ENCODE assay signal across 23 cellular contexts in the genomic region with DNA sequence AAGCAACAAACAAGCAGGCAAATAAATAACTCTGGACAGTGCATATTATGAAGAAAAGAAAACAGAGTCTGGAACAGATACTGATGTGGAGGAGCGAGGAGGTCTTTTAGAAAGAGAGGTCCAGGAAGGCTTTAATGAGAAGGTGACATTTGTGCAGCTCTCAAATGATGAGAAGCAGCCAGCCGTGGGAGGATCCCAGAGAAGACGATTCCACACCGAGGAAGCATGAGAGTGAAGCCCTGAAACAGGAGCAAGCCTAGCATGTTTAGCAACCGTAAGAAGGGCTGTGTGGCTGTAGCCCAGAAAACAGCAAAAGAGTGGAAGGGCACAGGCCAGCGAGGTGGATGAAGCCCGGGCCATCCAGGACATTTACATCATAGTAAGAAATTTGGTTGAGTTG.
DNase-seq lines count a peak whose midpoint lies in the region; ATAC-seq and TF ChIP-seq lines count a peak whose summit lies in the region.
"Had no signal": no experiment of that assay in that cellular context is flagged by ENCODE, and none has a peak within 500 bp of the region (broad histone marks: within the 10 kb centered on the region; RNA-seq: fewer than 3 reads in every experiment).

No MANE protein-coding gene starts in this region.

- peaks cover 26% of the 10 kb centered on the region for H3F3A ChIP-seq in SK-N-SH (replicated peaks; ENCODE audit: insufficient read depth)

- TF ChIP-seq EP300 in SK-N-SH (IDR thresholded peaks at IDR 0.05; ENCODE audit: borderline replicate concordance in 1 of 2, low read depth in 1 of 2, low read length in 1 of 2), result no peak

- H3K4me3 ChIP-seq in SK-N-SH (ENCODE audit: low read depth in 2 of 2, low read length in 1 of 2) (no peak overlapping the region), mammary epithelial cell (replicated peaks in 1 of 3; ENCODE audit: insufficient read depth in 1 of 3, low read depth in 2 of 3, low read length in 3 of 3) (no peak overlapping the region), mesodermal cell (ENCODE audit: extremely low read depth, insufficient read depth, low read length, poor library complexity, severe bottlenecking) (no peak overlapping the region)
- H3K4me3 ChIP-seq: ascending aorta, left ventricle myocardium inferior, pancreas, spleen had no signal

- CTCF ChIA-PET in SK-N-SH (lab: Yijun Ruan, JAX), result interaction anchor here (2.4 kb wide), 1 partner anchor 101 kb away, joined by 11 read pairs; the partner anchor contains the start of gene OXTR
- CTCF ChIA-PET in mammary epithelial cell (lab: Charles Lee; ENCODE audit: low non-redundant PET), result no interaction called here

- 92% methylated on average over 7 of the region's 7 CpGs for WGBS in SK-N-SH (ENCODE audit: low lambda C conversion rate)
- 91% methylated on average over 7 of the region's 7 CpGs for WGBS in mammary epithelial cell (ENCODE audit: low coverage, missing lambda C conversion rate)
- WGBS in mesodermal cell (ENCODE audit: insufficient coverage in 2 of 2), 2 experiments, result 89 to 99% methylated on average over 5 to 6 of the region's 7 CpGs

- BruUV-seq in mammary epithelial cell (replicated peaks; lab: Mats Ljungman, UMichigan), result TSS peak; percentile 90

- H3K4me2 ChIP-seq in SK-N-SH (0 out of 2 replicates have a peak overlapping the region, but pooled peaks have one; percentile 7), mammary epithelial cell (ENCODE audit: insufficient read depth, low read depth, low read length) (peak overlapping the region; percentile 45)

- H3K27me3 ChIP-seq in SK-N-SH (ENCODE audit: insufficient read depth) (no peaks in the 10 kb centered on the region), mammary epithelial cell (ENCODE audit: insufficient read depth, low read length) (no peaks in the 10 kb centered on the region)
- H3K27me3 ChIP-seq: ascending aorta, pancreas, spleen had no signal

- ATAC-seq in SK-N-SH treated with all-trans-retinoic acid at 6 μM for 48 hours (no peak; the same call in 1 of the 3 replicates), GM18873 (IDR thresholded peaks at IDR 0.05; ENCODE audit: low FRiP score, unreplicated experiment) (no peak)
- ATAC-seq: natural killer cell, pancreas had no signal

- no peak for TF ChIP-seq RAD21 in SK-N-SH (IDR thresholded peaks at IDR 0.05; ENCODE audit: low read length)

- H3K36me3 ChIP-seq in SK-N-SH (replicated peaks in 1 of 2; ENCODE audit: control insufficient read depth in 1 of 2, insufficient read depth in 2 of 2, low read length in 1 of 2) (no peaks in the 10 kb centered on the region), mammary epithelial cell (ENCODE audit: insufficient read depth, low read length) (no peaks in the 10 kb centered on the region), mesodermal cell (ENCODE audit: control insufficient read depth, insufficient read depth, low read length) (no peaks in the 10 kb centered on the region)
- H3K36me3 ChIP-seq: ascending aorta, left ventricle myocardium inferior, pancreas, spleen had no signal

- POLR2A ChIA-PET in SK-N-SH (lab: Yijun Ruan, JAX), result no interaction called here

- H3K27ac ChIP-seq in SK-N-SH (ENCODE audit: low read depth in 2 of 2, low read length in 1 of 2), result peak overlapping the region; percentile 39 to 92; a peak in 3 of 4 replicates
- H3K27ac ChIP-seq in mammary epithelial cell (ENCODE audit: insufficient read depth, low read depth, low read length), result peak overlapping the region; percentile 85
- H3K27ac ChIP-seq in mesodermal cell (ENCODE audit: low read depth, low read length, severe bottlenecking), result peak overlapping the region; percentile 59
- H3K27ac ChIP-seq: 22Rv1, ascending aorta, left ventricle myocardium inferior, pancreas, spleen, VCaP had no signal

- H3K9me3 ChIP-seq in SK-N-SH (no peaks in the 10 kb centered on the region), mammary epithelial cell (replicated peaks; ENCODE audit: insufficient read depth, low read length) (no peaks in the 10 kb centered on the region), mesodermal cell (ENCODE audit: control insufficient read depth, low read length) (no peaks in the 10 kb centered on the region)
- H3K9me3 ChIP-seq: ascending aorta, left ventricle myocardium inferior, pancreas, spleen had no signal

- H3K79me2 ChIP-seq in SK-N-SH (ENCODE audit: insufficient read depth) (no peaks in the 10 kb centered on the region), mammary epithelial cell (ENCODE audit: insufficient read depth, low read length) (no peaks in the 10 kb centered on the region)

- TF ChIP-seq CTCF in SK-N-SH (IDR thresholded peaks at IDR 0.05) (no peak), mammary epithelial cell (conservative IDR thresholded peaks at IDR 0.05 in 1 of 2, IDR thresholded peaks at IDR 0.05 in 1 of 2; ENCODE audit: extremely low read depth in 1 of 2, insufficient read depth in 1 of 2, low read depth in 1 of 2, low read length in 2 of 2) (no peak)

- in situ Hi-C loops in mammary epithelial cell (cut with MboI; ENCODE audit: low sequenced_read_pairs in 2 of 2), result no loop called here

- peak overlapping the region; percentile 11; the same call in 1 of the 2 replicates for H3K9ac ChIP-seq in SK-N-SH
- peak overlapping the region; percentile 10 for H3K9ac ChIP-seq in mammary epithelial cell (ENCODE audit: insufficient read depth, low read length)

- no peak for DNase-seq in SK-N-SH
- DNase-seq in mammary epithelial cell, result no peak
- DNase-seq in NOMO-1 (lab: John Stamatoyannopoulos, UW; ENCODE audit: unreplicated experiment in 2 of 2), result no peak
- DNase-seq in stimulated activated CD4-positive, alpha-beta T cell treated with anti-CD3 and anti-CD28 coated beads, Interleukin-4, amount 100 ng/mL, for 24 hours, result no peak
- DNase-seq in NCI-H1092 (lab: John Stamatoyannopoulos, UW), result no peak
- DNase-seq: activated CD4-positive, alpha-beta T cell treated with anti-CD3 and anti-CD28 coated beads for 48 hours; activated gamma-delta T cell; activated naive CD8-positive, alpha-beta T cell treated with anti-CD3 and anti-CD28 coated beads, Interleukin-2, amount 10 ng/mL, durations not matched to agents 7 days and 5 days; activated T-cell treated with anti-CD3 and anti-CD28 coated beads, Interleukin-2, amount 50 U/mL, for 1 hour; CD4-positive, alpha-beta memory T cell; DMS 273 treated with DMSO at 0.1 percent for 48 hours; left ventricle myocardium inferior; natural killer cell; NCI-H2029 treated with DMSO at 0.1 percent for 48 hours; pancreas; retina; spleen had no signal

- H2AFZ ChIP-seq in SK-N-SH (ENCODE audit: low read depth), result no peak overlapping the region
- peak overlapping the region; percentile 28 for H2AFZ ChIP-seq in mammary epithelial cell (ENCODE audit: low read depth, low read length)

- dilution Hi-C loops in mammary epithelial cell (cut with HindIII; ENCODE audit: low sequenced_read_pairs), result no loop called here

- peaks cover 0 to 23% of the 10 kb centered on the region in 2 experiments; a peak in 3 of 4 replicates for H3K4me1 ChIP-seq in SK-N-SH (ENCODE audit: control insufficient read depth in 1 of 2, insufficient read depth in 2 of 2, low read depth in 1 of 2, low read length in 1 of 2)
- H3K4me1 ChIP-seq in mammary epithelial cell (ENCODE audit: insufficient read depth, low read length), result peaks cover 36% of the 10 kb centered on the region
- H3K4me1 ChIP-seq in mesodermal cell (ENCODE audit: control insufficient read depth, insufficient read depth, low read length, poor library complexity, severe bottlenecking), result peaks cover 11% of the 10 kb centered on the region
- H3K4me1 ChIP-seq: ascending aorta, left ventricle myocardium inferior, pancreas, spleen had no signal

- intact Hi-C loops in mammary epithelial cell (cut with micrococcal nuclease), result no loop called here

- H4K20me1 ChIP-seq in SK-N-SH (ENCODE audit: insufficient read depth) (no peaks in the 10 kb centered on the region), mammary epithelial cell (ENCODE audit: insufficient read depth, low read length) (no peaks in the 10 kb centered on the region)

- H3K9me2 ChIP-seq in SK-N-SH, result no peaks in the 10 kb centered on the region

TF ChIP-seq in SK-N-SH, 30 proteins besides CTCF, POLR2A, EP300 and RAD21 (continues in another document):
- no peak for TF ChIP-seq ZBTB33 (IDR thresholded peaks at IDR 0.05; ENCODE audit: borderline replicate concordance, low read depth)
- no peak for TF ChIP-seq GABPA (IDR thresholded peaks at IDR 0.05; ENCODE audit: low read depth)

TF ChIP-seq in SK-N-SH treated with all-trans-retinoic acid at 6 μM for 48 hours, 23 proteins besides CTCF, POLR2A, EP300 and RAD21 (continues in another document):
- TF ChIP-seq BACH2 (CRISPR knock-in tag; IDR thresholded peaks at IDR 0.05; ENCODE audit: borderline replicate concordance) (no peak), ZNF8 (CRISPR knock-in tag; IDR thresholded peaks at IDR 0.05) (no peak)
- TF ChIP-seq, protein P1, sequence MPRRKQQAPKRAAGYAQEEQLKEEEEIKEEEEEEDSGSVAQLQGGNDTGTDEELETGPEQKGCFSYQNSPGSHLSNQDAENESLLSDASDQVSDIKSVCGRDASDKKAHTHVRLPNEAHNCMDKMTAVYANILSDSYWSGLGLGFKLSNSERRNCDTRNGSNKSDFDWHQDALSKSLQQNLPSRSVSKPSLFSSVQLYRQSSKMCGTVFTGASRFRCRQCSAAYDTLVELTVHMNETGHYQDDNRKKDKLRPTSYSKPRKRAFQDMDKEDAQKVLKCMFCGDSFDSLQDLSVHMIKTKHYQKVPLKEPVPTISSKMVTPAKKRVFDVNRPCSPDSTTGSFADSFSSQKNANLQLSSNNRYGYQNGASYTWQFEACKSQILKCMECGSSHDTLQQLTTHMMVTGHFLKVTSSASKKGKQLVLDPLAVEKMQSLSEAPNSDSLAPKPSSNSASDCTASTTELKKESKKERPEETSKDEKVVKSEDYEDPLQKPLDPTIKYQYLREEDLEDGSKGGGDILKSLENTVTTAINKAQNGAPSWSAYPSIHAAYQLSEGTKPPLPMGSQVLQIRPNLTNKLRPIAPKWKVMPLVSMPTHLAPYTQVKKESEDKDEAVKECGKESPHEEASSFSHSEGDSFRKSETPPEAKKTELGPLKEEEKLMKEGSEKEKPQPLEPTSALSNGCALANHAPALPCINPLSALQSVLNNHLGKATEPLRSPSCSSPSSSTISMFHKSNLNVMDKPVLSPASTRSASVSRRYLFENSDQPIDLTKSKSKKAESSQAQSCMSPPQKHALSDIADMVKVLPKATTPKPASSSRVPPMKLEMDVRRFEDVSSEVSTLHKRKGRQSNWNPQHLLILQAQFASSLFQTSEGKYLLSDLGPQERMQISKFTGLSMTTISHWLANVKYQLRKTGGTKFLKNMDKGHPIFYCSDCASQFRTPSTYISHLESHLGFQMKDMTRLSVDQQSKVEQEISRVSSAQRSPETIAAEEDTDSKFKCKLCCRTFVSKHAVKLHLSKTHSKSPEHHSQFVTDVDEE (CRISPR knock-in tag; IDR thresholded peaks at IDR 0.05), result no peak
